ENCODE assay signal across 22 cellular contexts in genomic region chr19:33705090-33705847, GRCh38.
DNase-seq lines count a peak whose midpoint lies in the region; ATAC-seq and TF ChIP-seq lines count a peak whose summit lies in the region.
"Had no signal": no experiment of that assay in that cellular context is flagged by ENCODE, and none has a peak within 500 bp of the region (broad histone marks: within the 10 kb centered on the region; RNA-seq: fewer than 3 reads in every experiment).

No MANE protein-coding gene starts in this region.

- H3F3A ChIP-seq in SK-N-SH (replicated peaks; ENCODE audit: insufficient read depth): no peaks in the 10 kb centered on the region

- peaks cover 6% of the 10 kb centered on the region for H3K27me3 Mint-ChIP-seq in glutamatergic neuron (ENCODE audit: unreplicated experiment)

- H3K27ac Mint-ChIP-seq in glutamatergic neuron (ENCODE audit: unreplicated experiment): peak overlapping the region; percentile 64
- H3K27ac Mint-ChIP-seq: activated CD8-positive, alpha-beta T cell treated with anti-CD3 and anti-CD28 coated beads, Interleukin-2, amount 10 ng/mL, durations not matched to agents 7 days and 5 days; IgD-negative memory B cell; nephron; stimulated activated memory B cell treated with anti-CD40 and anti-IgM and Interleukin-4, amounts not matched to agents 10 μg/mL and 1 μg/mL and 100 μg/mL, for 72 hours had no signal

- no peak for TF ChIP-seq POLR2A in spleen (IDR thresholded peaks at IDR 0.05)

- 57% methylated on average over 9 of the region's 11 CpGs for WGBS in SK-N-SH (ENCODE audit: low lambda C conversion rate)
- 72 to 86% (median 75%) methylated on average over 11 of the region's 11 CpGs for WGBS in spleen, 5 donors

- peak; percentile 67 for TF ChIP-seq RAD21 in SK-N-SH (IDR thresholded peaks at IDR 0.05; ENCODE audit: low read length)

- ATAC-seq in SK-N-SH treated with all-trans-retinoic acid at 6 μM for 48 hours: no peak
- no peak for ATAC-seq in HG03571 (IDR thresholded peaks at IDR 0.05; ENCODE audit: unreplicated experiment)
- ATAC-seq: activated CD8-positive, alpha-beta T cell treated with anti-CD3 and anti-CD28 coated beads, Interleukin-2, amount 10 ng/mL, durations not matched to agents 7 days and 5 days; left lobe of liver; stimulated activated memory B cell treated with anti-CD40 and anti-IgM and Interleukin-4, amounts not matched to agents 10 μg/mL and 1 μg/mL and 100 μg/mL, for 72 hours had no signal

- DNase-seq in SK-N-SH: no peak
- no peak for DNase-seq in LNCaP clone FGC (ENCODE audit: low read depth)
- DNase-seq in glutamatergic neuron: no peak
- DNase-seq in spleen: peak; percentile 69
- no peak for DNase-seq in ecto neural progenitor cell (ENCODE audit: low spot score)
- no peak for DNase-seq in HEK293T (ENCODE audit: extremely low spot score)
- DNase-seq: 8988T; activated CD4-positive, CD25-positive, alpha-beta regulatory T cell treated with anti-CD3 and anti-CD28 coated beads, Interleukin-2, amount 50 U/mL, for 72 hours; activated CD8-positive, alpha-beta T cell treated with anti-CD3 and anti-CD28 coated beads, Interleukin-2, amount 10 ng/mL, durations not matched to agents 7 days and 5 days; adrenal gland; cortex of kidney; DMS79 treated with DMSO at 0.1 percent for 48 hours; NCI-H1436 treated with DMSO at 0.1 percent for 48 hours; stimulated activated CD4-positive, alpha-beta T cell treated with anti-CD3 and anti-CD28 coated beads, Interleukin-2, amount 100 ng/mL, for 24 hours; testis had no signal

- CTCF ChIA-PET in SK-N-SH (lab: Yijun Ruan, JAX) (interaction anchor here (0.7 to 2.7 kb wide), 12 partner anchors 12 to 470 kb away, joined by 3 to 14 read pairs (median 4); no protein-coding TSS in a partner anchor), HEK293T (lab: Yijun Ruan, JAX) (interaction anchor here (0.6 kb wide), 1 partner anchor 391 kb away, joined by 6 read pairs; no protein-coding TSS in a partner anchor)

- intact Hi-C loops in spleen (cut with DNase I; ENCODE audit: low total_unique reads): no loop called here

- no peak overlapping the region for H3K4me3 Mint-ChIP-seq in glutamatergic neuron (ENCODE audit: unreplicated experiment)
- H3K4me3 Mint-ChIP-seq: activated CD8-positive, alpha-beta T cell treated with anti-CD3 and anti-CD28 coated beads, Interleukin-2, amount 10 ng/mL, durations not matched to agents 7 days and 5 days; IgD-negative memory B cell; nephron; stimulated activated memory B cell treated with anti-CD40 and anti-IgM and Interleukin-4, amounts not matched to agents 10 μg/mL and 1 μg/mL and 100 μg/mL, for 72 hours had no signal

- peaks cover 36% of the 10 kb centered on the region for H3K4me1 Mint-ChIP-seq in glutamatergic neuron (ENCODE audit: low read depth, unreplicated experiment)
- H3K4me1 Mint-ChIP-seq: IgD-negative memory B cell; nephron; stimulated activated memory B cell treated with anti-CD40 and anti-IgM and Interleukin-4, amounts not matched to agents 10 μg/mL and 1 μg/mL and 100 μg/mL, for 72 hours had no signal

- no peak overlapping the region for H3K9ac ChIP-seq in SK-N-SH

- POLR2A ChIA-PET in SK-N-SH (lab: Yijun Ruan, JAX) (no interaction called here), HEK293T (lab: Yijun Ruan, JAX) (no interaction called here)

- peaks cover 5% of the 10 kb centered on the region for H3K36me3 Mint-ChIP-seq in glutamatergic neuron (ENCODE audit: unreplicated experiment)
- H3K36me3 Mint-ChIP-seq: stimulated activated memory B cell treated with anti-CD40 and anti-IgM and Interleukin-4, amounts not matched to agents 10 μg/mL and 1 μg/mL and 100 μg/mL, for 72 hours had no signal

- H3K27ac ChIP-seq in SK-N-SH (ENCODE audit: low read depth in 2 of 2, low read length in 1 of 2) (no peak overlapping the region), spleen (no peak overlapping the region)
- H3K27ac ChIP-seq: adrenal gland, skin epidermis, testis had no signal

- no peaks in the 10 kb centered on the region for H3K27me3 ChIP-seq in SK-N-SH (ENCODE audit: insufficient read depth)
- peaks cover 0 to 6% (median 0%) of the 10 kb centered on the region in 7 donors for H3K27me3 ChIP-seq in spleen (replicated peaks in 1 of 7)
- H3K27me3 ChIP-seq: testis had no signal

- H3K9me2 ChIP-seq in SK-N-SH: no peaks in the 10 kb centered on the region

- H3K4me3 ChIP-seq in SK-N-SH (ENCODE audit: low read depth in 2 of 2, low read length in 1 of 2): no peak overlapping the region
- H3K4me3 ChIP-seq in LNCaP clone FGC (ENCODE audit: low read depth, low read length): no peak overlapping the region
- no peak overlapping the region for H3K4me3 ChIP-seq in spleen
- H3K4me3 ChIP-seq: adrenal gland, skin epidermis, testis had no signal

- H3K9me3 ChIP-seq in SK-N-SH (0 out of 2 replicates have a peak, but pooled peaks cover 3% of the 10 kb centered on the region), spleen (peaks cover 0 to 10% (median 2%) of the 10 kb centered on the region in 8 donors)
- H3K9me3 ChIP-seq: testis had no signal

- no peaks in the 10 kb centered on the region for H3K79me2 ChIP-seq in SK-N-SH (ENCODE audit: insufficient read depth)

- peaks cover 18% of the 10 kb centered on the region for H3K9me3 Mint-ChIP-seq in glutamatergic neuron (ENCODE audit: unreplicated experiment)
- H3K9me3 Mint-ChIP-seq: nephron had no signal

- H4K20me1 ChIP-seq in SK-N-SH (ENCODE audit: insufficient read depth): no peaks in the 10 kb centered on the region

- TF ChIP-seq CTCF in SK-N-SH (IDR thresholded peaks at IDR 0.05): no peak
- TF ChIP-seq CTCF in LNCaP clone FGC (IDR thresholded peaks at IDR 0.05; ENCODE audit: control insufficient read depth, extremely low read depth, insufficient read depth): 0 out of 2 replicates have a peak, but pooled peaks have one; percentile 14
- no peak for TF ChIP-seq CTCF in glutamatergic neuron (IDR thresholded peaks at IDR 0.05; ENCODE audit: partially characterized antibody, unreplicated experiment)
- TF ChIP-seq CTCF in spleen (IDR thresholded peaks at IDR 0.05 in 8 of 11, conservative IDR thresholded peaks at IDR 0.05 in 3 of 11): no peak

- TF ChIP-seq EP300 in SK-N-SH (IDR thresholded peaks at IDR 0.05; ENCODE audit: borderline replicate concordance in 1 of 2, low read depth in 1 of 2, low read length in 1 of 2): no peak

- no peak overlapping the region for H2AFZ ChIP-seq in SK-N-SH (ENCODE audit: low read depth)

- H3K4me1 ChIP-seq in SK-N-SH (ENCODE audit: control insufficient read depth in 1 of 2, insufficient read depth in 2 of 2, low read depth in 1 of 2, low read length in 1 of 2) (peaks cover 0 to 24% of the 10 kb centered on the region in 2 experiments; a peak in 1 of 4 replicates), spleen (no peaks in the 10 kb centered on the region)
- H3K4me1 ChIP-seq: adrenal gland, testis had no signal

- H3K36me3 ChIP-seq in SK-N-SH (replicated peaks in 1 of 2; ENCODE audit: control insufficient read depth in 1 of 2, insufficient read depth in 2 of 2, low read length in 1 of 2) (no peaks in the 10 kb centered on the region), spleen (no peaks in the 10 kb centered on the region)
- H3K36me3 ChIP-seq: adrenal gland had no signal

- H3K4me2 ChIP-seq in SK-N-SH: no peak overlapping the region

TF ChIP-seq in SK-N-SH, 30 proteins besides CTCF, POLR2A, EP300 and RAD21:
- TF ChIP-seq EZH2phosphoT487 (IDR thresholded peaks at IDR 0.05; ENCODE audit: borderline replicate concordance, low read depth) (no peak), FOSL2 (IDR thresholded peaks at IDR 0.05; ENCODE audit: borderline replicate concordance, low read depth) (no peak), NRF1 (IDR thresholded peaks at IDR 0.05; ENCODE audit: low read depth, low read length) (no peak)
- TF ChIP-seq, protein P1, sequence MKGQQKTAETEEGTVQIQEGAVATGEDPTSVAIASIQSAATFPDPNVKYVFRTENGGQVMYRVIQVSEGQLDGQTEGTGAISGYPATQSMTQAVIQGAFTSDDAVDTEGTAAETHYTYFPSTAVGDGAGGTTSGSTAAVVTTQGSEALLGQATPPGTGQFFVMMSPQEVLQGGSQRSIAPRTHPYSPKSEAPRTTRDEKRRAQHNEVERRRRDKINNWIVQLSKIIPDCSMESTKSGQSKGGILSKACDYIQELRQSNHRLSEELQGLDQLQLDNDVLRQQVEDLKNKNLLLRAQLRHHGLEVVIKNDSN (IDR thresholded peaks at IDR 0.05; ENCODE audit: borderline replicate concordance, low read depth): no peak

TF ChIP-seq in SK-N-SH treated with all-trans-retinoic acid at 6 μM for 48 hours, 23 proteins besides CTCF, POLR2A, EP300 and RAD21 (continues in another document):
- TF ChIP-seq ZFP3 (CRISPR knock-in tag; IDR thresholded peaks at IDR 0.05): no peak
- TF ChIP-seq OSR1 (CRISPR knock-in tag; IDR thresholded peaks at IDR 0.05): no peak
- no peak for TF ChIP-seq ZNF8 (CRISPR knock-in tag; IDR thresholded peaks at IDR 0.05)

TF ChIP-seq in HEK293T, 16 proteins besides CTCF, POLR2A, EP300 and RAD21:
- TF ChIP-seq CTBP1 (IDR thresholded peaks at IDR 0.05; ENCODE audit: borderline replicate concordance): no peak
- no peak for TF ChIP-seq TARDBP (IDR thresholded peaks at IDR 0.05)
- TF ChIP-seq SP1 (IDR thresholded peaks at IDR 0.05): no peak
- no peak for TF ChIP-seq SUZ12 (IDR thresholded peaks at IDR 0.05)
- no peak for TF ChIP-seq LEF1 (IDR thresholded peaks at IDR 0.05; ENCODE audit: borderline replicate concordance)
